In genomic region chr11:99973993-99974392, GRCh38 we compare ENCODE assay signal across 18 cellular contexts.
"Had no signal": no experiment of that assay in that cellular context is flagged by ENCODE, and none has a peak within 500 bp of the region (broad histone marks: within the 10 kb centered on the region; RNA-seq: fewer than 3 reads in every experiment).

No MANE protein-coding gene starts in this region.

- DNase-seq: activated CD4-positive, alpha-beta T cell treated with anti-CD3 and anti-CD28 coated beads, Interleukin-2, amount 10 ng/mL, durations not matched to agents 7 days and 5 days; activated CD8-positive, alpha-beta memory T cell treated with anti-CD3 and anti-CD28 coated beads for 24 hours; activated naive CD4-positive, alpha-beta T cell; activated naive CD8-positive, alpha-beta T cell treated with anti-CD3 and anti-CD28 coated beads, Interleukin-2, amount 10 ng/mL, durations not matched to agents 7 days and 5 days; anterior cingulate cortex; cerebellar nuclear complex; dermis blood vessel endothelial cell; effector memory CD8-positive, alpha-beta T cell; heart left ventricle; left lung; naive thymus-derived CD8-positive, alpha-beta T cell; retina; stimulated activated CD4-positive, alpha-beta T cell treated with anti-CD3 and anti-CD28 coated beads, Interleukin-4, amount 100 ng/mL, for 1 hour; stimulated activated naive CD4-positive, alpha-beta T cell; substantia nigra; transverse colon had no signal

- H3K4me3 ChIP-seq: heart left ventricle, left lung, transverse colon had no signal

- FAIRE-seq: frontal cortex had no signal

- H3K4me1 ChIP-seq: heart left ventricle, left lung, transverse colon had no signal

- H3K27me3 ChIP-seq: heart left ventricle, left lung, neutrophil, transverse colon had no signal

- ATAC-seq: effector memory CD8-positive, alpha-beta T cell; heart left ventricle; left lung; naive thymus-derived CD8-positive, alpha-beta T cell had no signal

- H3K27ac ChIP-seq: heart left ventricle, left lung, neutrophil, transverse colon had no signal

- H3K36me3 ChIP-seq: heart left ventricle, left lung, neutrophil, transverse colon had no signal
